In the genomic region with DNA sequence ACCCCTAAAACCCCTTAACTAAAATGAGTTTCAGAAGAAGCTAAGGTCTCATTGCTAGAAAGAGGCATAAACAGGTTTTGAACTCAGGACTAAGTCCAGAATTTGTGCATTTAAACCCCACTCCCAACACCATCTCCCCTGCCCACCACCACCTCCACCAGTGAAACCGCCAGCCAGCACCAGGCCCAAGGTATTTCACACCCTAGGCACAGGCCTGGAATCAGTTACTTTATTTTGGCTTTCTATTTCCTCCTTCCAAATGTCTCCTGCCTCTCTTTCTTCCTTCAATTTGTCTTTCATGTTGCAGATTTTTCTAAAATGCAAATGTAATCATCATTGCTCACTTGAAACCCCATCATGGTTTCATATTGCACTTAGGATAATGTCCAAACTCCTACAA, we compare ENCODE assay signal across 14 cellular contexts. TPM values are rescaled to one million over a fixed set of nuclear protein-coding genes. Genes with fewer than 3 reads are reported as not detected.
DNase-seq lines count a peak whose midpoint lies in the region; ATAC-seq and TF ChIP-seq lines count a peak whose summit lies in the region.
"Had no signal": no experiment of that assay in that cellular context is flagged by ENCODE, and none has a peak within 500 bp of the region (broad histone marks: within the 10 kb centered on the region; RNA-seq: fewer than 3 reads in every experiment).

No MANE protein-coding gene starts in this region.

- BruUV-seq in A673 (replicated peaks; lab: Mats Ljungman, UMichigan) (no TSS peak), mammary epithelial cell (replicated peaks; lab: Mats Ljungman, UMichigan) (no TSS peak)

- H3K4me3 ChIP-seq in A673 (ENCODE audit: low read depth, low read length, poor library complexity, severe bottlenecking) (peak overlapping the region; percentile 19), mammary epithelial cell (replicated peaks in 1 of 3; ENCODE audit: insufficient read depth in 1 of 3, low read depth in 2 of 3, low read length in 3 of 3) (no peak overlapping the region)
- no peak overlapping the region for H3K4me3 ChIP-seq in CD4-positive, CD25-positive, alpha-beta regulatory T cell (ENCODE audit: low read depth, low read length)

- H3K4me1 ChIP-seq in A673 (ENCODE audit: insufficient read depth, low read length, poor library complexity, severe bottlenecking) (peaks cover 19% of the 10 kb centered on the region), mammary epithelial cell (ENCODE audit: insufficient read depth, low read length) (peaks cover 16% of the 10 kb centered on the region)
- peaks cover 26% of the 10 kb centered on the region for H3K4me1 ChIP-seq in CD4-positive, CD25-positive, alpha-beta regulatory T cell (ENCODE audit: control insufficient read depth, insufficient read depth, low read length, poor library complexity, severe bottlenecking)

- 100% methylated on average over 1 of the region's 1 CpG for WGBS in mammary epithelial cell (ENCODE audit: low coverage, missing lambda C conversion rate)

- peak overlapping the region; percentile 63 to 95 (median 90) for H3K4me3 Mint-ChIP-seq in CD4-positive, CD25-positive, alpha-beta regulatory T cell
- no peak overlapping the region for H3K4me3 Mint-ChIP-seq in chondrocyte (ENCODE audit: unreplicated experiment)

- H3K27me3 Mint-ChIP-seq in CD4-positive, CD25-positive, alpha-beta regulatory T cell = no peaks in the 10 kb centered on the region
- peaks cover 3% of the 10 kb centered on the region for H3K27me3 Mint-ChIP-seq in chondrocyte (ENCODE audit: low read depth)

- H3K27me3 ChIP-seq in A673 (replicated peaks; ENCODE audit: insufficient read depth, low read depth, low read length, poor library complexity) = no peaks in the 10 kb centered on the region
- no peaks in the 10 kb centered on the region for H3K27me3 ChIP-seq in CD4-positive, CD25-positive, alpha-beta regulatory T cell (ENCODE audit: control insufficient read depth, insufficient read depth, low read length)
- no peaks in the 10 kb centered on the region for H3K27me3 ChIP-seq in mammary epithelial cell (ENCODE audit: insufficient read depth, low read length)

- CTCF ChIA-PET in A673 (lab: Charles Lee) = interaction anchor here (0.9 kb wide), 1 partner anchor 10 kb away, joined by 3 read pairs; no protein-coding TSS in a partner anchor
- CTCF ChIA-PET in RWPE1 (lab: Yijun Ruan, JAX) = interaction anchor here (3.7 kb wide), 1 partner anchor 10 kb away, joined by 20 read pairs; the partner anchor contains the start of gene ARTN
- CTCF ChIA-PET in mammary epithelial cell (lab: Charles Lee; ENCODE audit: low non-redundant PET) = no interaction called here

- peaks cover 5 to 53% (median 25%) of the 10 kb centered on the region in 4 donors for H3K4me1 Mint-ChIP-seq in CD4-positive, CD25-positive, alpha-beta regulatory T cell
- H3K4me1 Mint-ChIP-seq in chondrocyte (ENCODE audit: low read depth) = peaks cover 28% of the 10 kb centered on the region

- peak overlapping the region in 1 of 3 donors; percentile 92 for H3K27ac Mint-ChIP-seq in CD4-positive, CD25-positive, alpha-beta regulatory T cell
- H3K27ac Mint-ChIP-seq in chondrocyte (ENCODE audit: unreplicated experiment) = no peak overlapping the region

- dilution Hi-C loops in mammary epithelial cell (cut with HindIII; ENCODE audit: low sequenced_read_pairs) = loop anchor here (25.0 kb wide), 1 partner anchor 408 kb away; the partner anchor contains the start of gene PTPRF

- H3K36me3 Mint-ChIP-seq in CD4-positive, CD25-positive, alpha-beta regulatory T cell = peaks cover 4% of the 10 kb centered on the region
- H3K36me3 Mint-ChIP-seq in chondrocyte (ENCODE audit: low read depth) = peaks cover 1% of the 10 kb centered on the region
- H3K36me3 Mint-ChIP-seq: WTC11 had no signal

- H3K9me3 Mint-ChIP-seq in CD4-positive, CD25-positive, alpha-beta regulatory T cell = no peaks in the 10 kb centered on the region
- H3K9me3 Mint-ChIP-seq in chondrocyte (ENCODE audit: low read depth) = no peaks in the 10 kb centered on the region
- H3K9me3 Mint-ChIP-seq: WTC11 had no signal

- DNase-seq in A673 (ENCODE audit: low spot score) (no peak), RWPE1 (ENCODE audit: low spot score) (no peak), mammary epithelial cell (no peak), chondrocyte (ENCODE audit: low spot score) (no peak), kidney tubule cell (ENCODE audit: low spot score) (no peak), Ammon's horn (ENCODE audit: low spot score) (no peak)
- DNase-seq in CD4-positive, CD25-positive, alpha-beta regulatory T cell = no peak
- DNase-seq: COR-L47; effector CD8-positive, alpha-beta T cell; left ventricle myocardium inferior; MM.1S; NCI-H2081 treated with DMSO at 0.1 percent for 48 hours; stimulated activated CD4-positive, alpha-beta T cell treated with anti-CD3 and anti-CD28 coated beads, Interleukin-15, amount 100 ng/mL, for 24 hours had no signal

- no peak for ATAC-seq in CD4-positive, CD25-positive, alpha-beta regulatory T cell (ENCODE audit: low read depth in 2 of 2)
- ATAC-seq: WTC11 had no signal

- H2AFZ ChIP-seq in mammary epithelial cell (ENCODE audit: low read depth, low read length) = no peak overlapping the region

- in situ Hi-C loops in mammary epithelial cell (cut with MboI; ENCODE audit: low sequenced_read_pairs in 2 of 2) = loop anchor here (10.0 to 25.0 kb wide), 3 partner anchors 180 to 408 kb away; partner anchors contain the start of genes KDM4A (in 1 of the 2) and PTPRF (in 1 of the 2)

- POLR2A ChIA-PET in A673 (lab: Charles Lee; ENCODE audit: low non-redundant PET) = no interaction called here
- POLR2A ChIA-PET in RWPE1 (lab: Yijun Ruan, JAX; ENCODE audit: low non-redundant PET) = interaction anchor here (0.6 kb wide), 1 partner anchor 30 kb away, joined by 5 read pairs; the partner anchor contains the start of gene ATP6V0B

- H3K9ac ChIP-seq in mammary epithelial cell (ENCODE audit: insufficient read depth, low read length) = no peak overlapping the region

- H3K27ac ChIP-seq in A673 (ENCODE audit: low read depth, low read length, poor library complexity, severe bottlenecking) (no peak overlapping the region), RWPE1 (peak overlapping the region; percentile 31; the same call in 1 of the 2 replicates), mammary epithelial cell (ENCODE audit: insufficient read depth, low read depth, low read length) (no peak overlapping the region)
- no peak overlapping the region for H3K27ac ChIP-seq in CD4-positive, CD25-positive, alpha-beta regulatory T cell (ENCODE audit: insufficient read depth, low read length, poor library complexity, severe bottlenecking)

- H3K79me2 ChIP-seq in mammary epithelial cell (ENCODE audit: insufficient read depth, low read length) = peaks cover 47% of the 10 kb centered on the region

- TF ChIP-seq CTCF in A673 (conservative IDR thresholded peaks at IDR 0.05; ENCODE audit: low read depth, low read length) (no peak), RWPE1 (conservative IDR thresholded peaks at IDR 0.05; ENCODE audit: low read depth) (no peak), mammary epithelial cell (conservative IDR thresholded peaks at IDR 0.05 in 1 of 2, IDR thresholded peaks at IDR 0.05 in 1 of 2; ENCODE audit: extremely low read depth in 1 of 2, insufficient read depth in 1 of 2, low read depth in 1 of 2, low read length in 2 of 2) (no peak), chondrocyte (IDR thresholded peaks at IDR 0.05) (no peak)

- H3K9me3 ChIP-seq in A673 (ENCODE audit: low read depth, low read length, poor library complexity, severe bottlenecking) = no peaks in the 10 kb centered on the region
- no peaks in the 10 kb centered on the region for H3K9me3 ChIP-seq in CD4-positive, CD25-positive, alpha-beta regulatory T cell (ENCODE audit: control insufficient read depth in 2 of 2, low read length in 2 of 2)
- H3K9me3 ChIP-seq in mammary epithelial cell (replicated peaks; ENCODE audit: insufficient read depth, low read length) = no peaks in the 10 kb centered on the region
- H3K9me3 ChIP-seq: left ventricle myocardium inferior had no signal

- intact Hi-C loops in A673 (cut with micrococcal nuclease; ENCODE audit: unreplicated experiment) (no loop called here), mammary epithelial cell (cut with micrococcal nuclease) (no loop called here)

- peak overlapping the region; percentile 37 for H3K4me2 ChIP-seq in mammary epithelial cell (ENCODE audit: insufficient read depth, low read depth, low read length)

- H4K20me1 ChIP-seq in mammary epithelial cell (ENCODE audit: insufficient read depth, low read length) = no peaks in the 10 kb centered on the region

- no peaks in the 10 kb centered on the region for H3K36me3 ChIP-seq in A673 (ENCODE audit: insufficient read depth, low read length, poor library complexity, severe bottlenecking)
- H3K36me3 ChIP-seq in CD4-positive, CD25-positive, alpha-beta regulatory T cell (ENCODE audit: control insufficient read depth, insufficient read depth, low read length) = no peaks in the 10 kb centered on the region
- H3K36me3 ChIP-seq in mammary epithelial cell (ENCODE audit: insufficient read depth, low read length) = no peaks in the 10 kb centered on the region

RNA-seq across cellular contexts. Expression of gene IPO13, which starts 1.9 kb away (rescaled TPM):
- total RNA-seq in A673 (2021) = 44.1 and 53.4 TPM in 2 replicates
- total RNA-seq in CD4-positive, CD25-positive, alpha-beta regulatory T cell = 12.6 TPM
- 10 to 100 TPM in 2 of 4 donors, 1 to 10 TPM in 2; 9.4 to 11.6 (median 10.1) TPM for polyA plus RNA-seq in CD4-positive, CD25-positive, alpha-beta regulatory T cell
- 10 to 100 TPM; 35.5 to 53.0 TPM for total RNA-seq in mammary epithelial cell
- polyA plus RNA-seq in mammary epithelial cell = 38.6 TPM
- polyA minus RNA-seq in mammary epithelial cell = 64.5 TPM
- 33.4 to 39.2 TPM (median 38.8 TPM) in 3 replicates for total RNA-seq in chondrocyte

RNA-seq across cellular contexts. Expression of gene ARTN, which starts 11.3 kb away (rescaled TPM):
- total RNA-seq in A673 (2021) (25.1 and 28.1 TPM in 2 replicates), mammary epithelial cell (100 to 1,000 TPM in 1 of 2 donors, 10 to 100 TPM in 1; 22.8 to 105 TPM), chondrocyte (0.50 to 1.6 TPM (median 0.69 TPM) in 3 replicates)
- 1.5 TPM for total RNA-seq in CD4-positive, CD25-positive, alpha-beta regulatory T cell
- polyA plus RNA-seq in CD4-positive, CD25-positive, alpha-beta regulatory T cell = not detected
- 47.1 TPM for polyA plus RNA-seq in mammary epithelial cell
- 21.8 TPM for polyA minus RNA-seq in mammary epithelial cell

RNA-seq across cellular contexts. Expression of gene DPH2, which starts 24.9 kb away (rescaled TPM):
- total RNA-seq in A673 (2021) (44.8 and 52.8 TPM in 2 replicates), mammary epithelial cell (10 to 100 TPM; 28.4 to 31.7 TPM), chondrocyte (22.2 to 27.3 TPM (median 22.4 TPM) in 3 replicates)
- total RNA-seq in CD4-positive, CD25-positive, alpha-beta regulatory T cell = 17.9 TPM
- polyA plus RNA-seq in CD4-positive, CD25-positive, alpha-beta regulatory T cell = 10 to 100 TPM; 17.2 to 25.0 (median 21.0) TPM
- polyA plus RNA-seq in mammary epithelial cell = 34.8 TPM
- 34.2 TPM for polyA minus RNA-seq in mammary epithelial cell

RNA-seq across cellular contexts. Expression of gene ATP6V0B, which starts 29.9 kb away (rescaled TPM):
- total RNA-seq in A673 (2021) (153 and 181 TPM in 2 replicates), mammary epithelial cell (100 to 1,000 TPM in 1 of 2 donors, 10 to 100 TPM in 1; 84.4 to 127 TPM), chondrocyte (112 to 123 TPM (median 122 TPM) in 3 replicates)
- 69.4 TPM for total RNA-seq in CD4-positive, CD25-positive, alpha-beta regulatory T cell
- polyA plus RNA-seq in CD4-positive, CD25-positive, alpha-beta regulatory T cell = 100 to 1,000 TPM; 207 to 274 (median 237) TPM
- polyA plus RNA-seq in mammary epithelial cell = 199 TPM
- polyA minus RNA-seq in mammary epithelial cell = 104 TPM

RNA-seq across cellular contexts. Expression of gene B4GALT2, which starts 34.1 kb away (rescaled TPM):
- total RNA-seq in A673 (2021) = 71.5 and 76.4 TPM in 2 replicates
- total RNA-seq in CD4-positive, CD25-positive, alpha-beta regulatory T cell = 0.54 TPM
- polyA plus RNA-seq in CD4-positive, CD25-positive, alpha-beta regulatory T cell = under 1 TPM; 0.20 to 0.86 (median 0.32) TPM
- total RNA-seq in mammary epithelial cell = 100 to 1,000 TPM in 1 of 2 donors, 10 to 100 TPM in 1; 88.2 to 103 TPM
- polyA plus RNA-seq in mammary epithelial cell = 71.7 TPM
- polyA minus RNA-seq in mammary epithelial cell = 102 TPM
- total RNA-seq in chondrocyte = 94.8 to 109 TPM (median 99.4 TPM) in 3 replicates
